In the genomic region with DNA sequence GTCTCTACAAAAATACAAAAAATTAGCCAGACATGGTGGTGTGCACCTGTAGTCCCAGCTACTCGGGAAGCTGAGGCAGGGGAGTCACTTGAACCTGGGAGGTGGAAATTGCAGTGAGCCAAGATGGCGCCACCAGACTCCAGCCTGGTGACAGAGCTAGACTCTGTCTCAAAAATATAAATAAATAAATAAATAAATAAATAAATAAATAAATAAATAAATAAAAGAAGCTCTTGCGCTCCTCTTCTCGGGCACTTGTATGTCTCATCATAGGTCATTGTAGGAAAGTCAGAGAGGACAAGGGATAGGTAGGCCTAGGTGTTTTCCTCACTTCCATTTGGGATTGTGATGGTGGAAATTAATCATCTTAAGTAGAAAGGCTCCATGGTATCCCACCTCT, we compare ENCODE assay signal across 33 cellular contexts.
"Had no signal": no experiment of that assay in that cellular context is flagged by ENCODE, and none has a peak within 500 bp of the region (broad histone marks: within the 10 kb centered on the region; RNA-seq: fewer than 3 reads in every experiment).

No MANE protein-coding gene starts in this region.

- H3K4me3 ChIP-seq: adrenal gland, ascending aorta, body of pancreas, breast epithelium, cardiac muscle cell had no signal

- H3K9me3 ChIP-seq: adrenal gland, ascending aorta, body of pancreas, breast epithelium had no signal

- ATAC-seq: activated naive CD4-positive, alpha-beta T cell treated with anti-CD3 and anti-CD28 coated beads, Interleukin-2, amount 50 U/mL, for 72 hours; activated naive CD8-positive, alpha-beta T cell treated with anti-CD3 and anti-CD28 coated beads, Interleukin-2, amount 50 U/mL, for 24 hours; activated T-cell treated with anti-CD3 and anti-CD28 coated beads, Interleukin-2, amount 50 U/mL, for 4 hours; activated T-cell treated with anti-CD3 and anti-CD28 coated beads, Interleukin-2, amount 50 U/mL, for 72 hours; activated T-helper 17 cell treated with anti-CD3 and anti-CD28 coated beads, Interleukin-2, amount 50 U/mL, for 72 hours; body of pancreas had no signal

- DNase-seq: activated effector memory CD4-positive, alpha-beta T cell treated with anti-CD3 and anti-CD28 coated beads, Interleukin-2, amount 50 U/mL, for 16 hours; activated effector memory CD4-positive, alpha-beta T cell treated with Interleukin-2 at 50 U/mL for 16 hours; activated gamma-delta T cell; activated gamma-delta T cell treated with Interleukin-2 at 50 U/mL for 16 hours; activated naive CD4-positive, alpha-beta T cell; activated naive CD4-positive, alpha-beta T cell treated with anti-CD3 and anti-CD28 coated beads for 36 hours; activated naive CD4-positive, alpha-beta T cell treated with anti-CD3 and anti-CD28 coated beads, Interleukin-2, amount 10 ng/mL, durations not matched to agents 7 days and 5 days; activated naive CD4-positive, alpha-beta T cell treated with anti-CD3 and anti-CD28 coated beads, Interleukin-2, amount 50 U/mL, for 16 hours; activated naive CD4-positive, alpha-beta T cell treated with Interleukin-2 at 50 U/mL for 16 hours; activated naive CD8-positive, alpha-beta T cell treated with anti-CD3 and anti-CD28 coated beads for 36 hours; activated naive CD8-positive, alpha-beta T cell treated with anti-CD3 and anti-CD28 coated beads, Interleukin-2, amount 10 ng/mL, durations not matched to agents 7 days and 5 days; activated naive CD8-positive, alpha-beta T cell treated with anti-CD3 and anti-CD28 coated beads, Interleukin-2, amount 50 U/mL, for 24 hours; activated T-cell treated with anti-CD3 and anti-CD28 coated beads, Interleukin-2, amount 50 U/mL, for 24 hours; activated T-cell treated with anti-CD3 and anti-CD28 coated beads, Interleukin-2, amount 50 U/mL, for 4 hours; activated T-cell treated with anti-CD3 and anti-CD28 coated beads, Interleukin-2, amount 50 U/mL, for 48 hours; activated T-cell treated with anti-CD3 and anti-CD28 coated beads, Interleukin-2, amount 50 U/mL, for 72 hours; adrenal gland; amniotic stem cell; amygdala; anterior cingulate cortex; aorta; body of pancreas; brain microvascular endothelial cell; caudate nucleus; central memory CD4-positive, alpha-beta T cell; cerebellar nuclear complex had no signal

- H3K27ac ChIP-seq: adrenal gland, ascending aorta, body of pancreas, brain microvascular endothelial cell, cardiac muscle cell had no signal

- H3K36me3 ChIP-seq: adrenal gland, ascending aorta, brain microvascular endothelial cell, breast epithelium, cardiac muscle cell had no signal

- FAIRE-seq: astrocyte, bronchial epithelial cell had no signal

- H3K4me1 ChIP-seq: adrenal gland, ascending aorta, body of pancreas, breast epithelium had no signal
